29 cellular contexts compared by ENCODE assay signal in the genomic region with DNA sequence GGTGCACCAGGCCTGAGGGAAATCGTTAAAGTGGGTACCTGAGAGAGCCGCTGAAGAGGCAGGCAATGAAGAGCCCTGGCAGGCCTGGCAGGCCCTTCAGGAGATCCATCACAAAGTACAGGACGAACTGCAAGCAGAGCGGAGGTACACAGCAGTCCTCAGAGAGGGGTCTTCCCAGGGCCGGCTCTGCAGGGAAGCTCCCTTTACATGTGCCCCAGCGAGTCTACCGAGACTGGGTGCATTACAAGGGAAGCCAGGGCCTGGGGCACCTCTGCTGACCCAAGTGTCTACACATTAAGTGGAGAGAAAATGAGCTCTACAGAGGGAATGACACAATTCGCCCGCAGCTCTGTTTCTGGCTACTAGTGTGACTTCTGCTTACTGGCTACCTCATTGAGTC. TPM values are rescaled to one million over a fixed set of nuclear protein-coding genes. Genes with fewer than 3 reads are reported as not detected.
"Had no signal": no experiment of that assay in that cellular context is flagged by ENCODE, and none has a peak within 500 bp of the region (broad histone marks: within the 10 kb centered on the region; RNA-seq: fewer than 3 reads in every experiment).

No MANE protein-coding gene starts in this region.

- H3K4me3 Mint-ChIP-seq: activated CD4-positive, alpha-beta memory T cell treated with anti-CD3 and anti-CD28 coated beads, Interleukin-2, amount 10 ng/mL, durations not matched to agents 7 days and 5 days; activated naive CD4-positive, alpha-beta T cell treated with anti-CD3 and anti-CD28 coated beads for 36 hours; activated T-cell treated with anti-CD3 and anti-CD28 coated beads, Interleukin-2, amount 50 U/mL, for 24 hours had no signal

- ATAC-seq: activated naive CD4-positive, alpha-beta T cell treated with anti-CD3 and anti-CD28 coated beads, Interleukin-2, amount 50 U/mL, for 72 hours; Panc1 had no signal

- DNase-seq: activated CD4-positive, alpha-beta memory T cell treated with anti-CD3 and anti-CD28 coated beads, Interleukin-2, amount 10 ng/mL, durations not matched to agents 7 days and 5 days; activated CD4-positive, alpha-beta T cell treated with anti-CD3 and anti-CD28 coated beads for 1 hour; activated CD4-positive, alpha-beta T cell treated with anti-CD3 and anti-CD28 coated beads for 48 hours; activated CD4-positive, CD25-positive, alpha-beta regulatory T cell; activated gamma-delta T cell treated with Interleukin-2 at 50 U/mL for 16 hours; activated naive CD4-positive, alpha-beta T cell treated with anti-CD3 and anti-CD28 coated beads for 36 hours; activated T-cell treated with anti-CD3 and anti-CD28 coated beads, Interleukin-2, amount 50 U/mL, for 24 hours; amniotic stem cell; aorta; brain microvascular endothelial cell; central memory CD4-positive, alpha-beta T cell; MM.1S; MV-4-11; NCI-H1092; NCI-H1436 treated with DMSO at 0.1 percent for 48 hours; NCI-H1694 treated with DMSO at 0.1 percent for 48 hours; NCI-H2029; NCI-H345; NCI-H524 treated with DMSO at 0.1 percent for 48 hours; SHP77; SJCRH30; T1000 had no signal

- H3K27me3 Mint-ChIP-seq: activated CD4-positive, alpha-beta memory T cell treated with anti-CD3 and anti-CD28 coated beads, Interleukin-2, amount 10 ng/mL, durations not matched to agents 7 days and 5 days; activated T-cell treated with anti-CD3 and anti-CD28 coated beads, Interleukin-2, amount 50 U/mL, for 24 hours had no signal

- H3K27ac Mint-ChIP-seq: activated naive CD4-positive, alpha-beta T cell treated with anti-CD3 and anti-CD28 coated beads for 36 hours had no signal

- H3K9me3 ChIP-seq: SJCRH30 had no signal

- H3K9me3 Mint-ChIP-seq: activated CD4-positive, alpha-beta memory T cell treated with anti-CD3 and anti-CD28 coated beads, Interleukin-2, amount 10 ng/mL, durations not matched to agents 7 days and 5 days; activated naive CD4-positive, alpha-beta T cell treated with anti-CD3 and anti-CD28 coated beads for 36 hours; activated naive CD4-positive, alpha-beta T cell treated with anti-CD3 and anti-CD28 coated beads, Interleukin-2, amount 50 U/mL, for 72 hours; activated T-cell treated with anti-CD3 and anti-CD28 coated beads, Interleukin-2, amount 50 U/mL, for 24 hours had no signal

RNA-seq across cellular contexts. Expression of gene TCF23, which starts 54.9 kb away (rescaled TPM):
- total RNA-seq: activated CD4-positive, alpha-beta memory T cell treated with anti-CD3 and anti-CD28 coated beads, Interleukin-2, amount 10 ng/mL, durations not matched to agents 7 days and 5 days; activated naive CD4-positive, alpha-beta T cell treated with anti-CD3 and anti-CD28 coated beads for 36 hours; cerebellum; LHCN-M2; NCI-H460; RPMI7951; SJCRH30; T-helper 2 cell treated with Interferon-gamma antibody and Interleukin-4, amounts not matched to agents 100 ng/mL and 5 ng/mL, for 36 hours had no signal

RNA-seq across cellular contexts. Expression of gene SLC30A3, which starts 59.1 kb away (rescaled TPM):
- total RNA-seq: RPMI7951 had no signal
